Comparison of ENCODE assay signal across 14 cellular contexts in genomic region chr20:17650816-17651760, GRCh38. TPM values are rescaled to one million over a fixed set of nuclear protein-coding genes. Genes with fewer than 3 reads are reported as not detected.
DNase-seq lines count a peak whose midpoint lies in the region; ATAC-seq and TF ChIP-seq lines count a peak whose summit lies in the region.
"Had no signal": no experiment of that assay in that cellular context is flagged by ENCODE, and none has a peak within 500 bp of the region (broad histone marks: within the 10 kb centered on the region; RNA-seq: fewer than 3 reads in every experiment).

No MANE protein-coding gene starts in this region.

- peaks cover 89% of the 10 kb centered on the region for H3K79me2 ChIP-seq in PC-3 (ENCODE audit: low read length)

- H3K4me1 ChIP-seq in PC-3 (ENCODE audit: insufficient read depth, low read length) (peaks cover 19% of the 10 kb centered on the region), subcutaneous abdominal adipose tissue (ENCODE audit: control insufficient read depth in 5 of 5, insufficient read depth in 5 of 5, low read length in 5 of 5) (peaks cover 26 to 71% (median 65%) of the 10 kb centered on the region in 5 donors)

- POLR2A ChIA-PET in PC-3 (lab: Charles Lee; ENCODE audit: unreplicated experiment) = no interaction called here

- H2AFZ ChIP-seq in PC-3 (ENCODE audit: low read length) = no peak overlapping the region

- H3F3A ChIP-seq in PC-3 (ENCODE audit: low read length, unreplicated experiment) = peaks cover 3% of the 10 kb centered on the region

- peaks cover 17% of the 10 kb centered on the region for H3K36me3 ChIP-seq in PC-3 (ENCODE audit: low read depth, low read length)
- peaks cover 0 to 27% (median 13%) of the 10 kb centered on the region in 5 donors for H3K36me3 ChIP-seq in subcutaneous abdominal adipose tissue (ENCODE audit: control insufficient read depth in 5 of 5, insufficient read depth in 5 of 5, low read length in 5 of 5)
- H3K36me3 ChIP-seq: gastrocnemius medialis had no signal

- no peaks in the 10 kb centered on the region for H3K9me2 ChIP-seq in PC-3 (replicated peaks; ENCODE audit: low read length)

- CTCF ChIA-PET in PC-3 (lab: Charles Lee) = no interaction called here

- H3K9ac ChIP-seq in PC-3 (ENCODE audit: low read length) = no peak overlapping the region
- no peak overlapping the region for H3K9ac ChIP-seq in subcutaneous abdominal adipose tissue (ENCODE audit: low read length in 5 of 5)

- no TSS peak for BruUV-seq in PC-3 (replicated peaks; lab: Mats Ljungman, UMichigan)

- peaks cover 25% of the 10 kb centered on the region; the same call in 1 of the 2 replicates for H4K20me1 ChIP-seq in PC-3 (ENCODE audit: low read length)

- intact Hi-C loops in PC-3 (cut with micrococcal nuclease) = loop anchor here (10.0 kb wide), 1 partner anchor 344 kb away; no protein-coding TSS in a partner anchor

- H3K27me3 ChIP-seq in PC-3 (ENCODE audit: low read length) (no peaks in the 10 kb centered on the region), subcutaneous abdominal adipose tissue (ENCODE audit: control insufficient read depth in 5 of 5, insufficient read depth in 4 of 5, low read length in 5 of 5) (no peaks in the 10 kb centered on the region)
- H3K27me3 ChIP-seq: gastrocnemius medialis had no signal

- 0 out of 2 replicates have a peak overlapping the region, but pooled peaks have one; percentile 0 for H3K4me2 ChIP-seq in PC-3 (ENCODE audit: low read length)

- DNase-seq in GM04504 (ENCODE audit: low read depth) = peak; percentile 51
- DNase-seq in PC-3 = peak; percentile 49
- DNase-seq in fibroblast of villous mesenchyme (ENCODE audit: low read depth) = peak; percentile 73
- no peak for DNase-seq in RKO (ENCODE audit: low spot score)
- DNase-seq: NCI-H2081 treated with DMSO at 0.1 percent for 48 hours; stimulated activated naive CD8-positive, alpha-beta T cell treated with anti-CD3 and anti-CD28 coated beads, Interleukin-15, Interleukin-2, amounts not matched to agents 100 U/mL and 50 U/mL, for 24 hours had no signal

- no peaks in the 10 kb centered on the region for H3K9me3 ChIP-seq in PC-3 (ENCODE audit: low read length)
- H3K9me3 ChIP-seq in subcutaneous abdominal adipose tissue (ENCODE audit: control insufficient read depth in 5 of 5, low read length in 5 of 5) = no peaks in the 10 kb centered on the region
- H3K9me3 ChIP-seq: Caco-2, gastrocnemius medialis had no signal

- ATAC-seq in PC-3 (peak; percentile 37; the same call in 1 of the 2 replicates), HG02870 (IDR thresholded peaks at IDR 0.05; ENCODE audit: unreplicated experiment) (no peak), GM21515 (IDR thresholded peaks at IDR 0.05; ENCODE audit: unreplicated experiment) (no peak)
- ATAC-seq: gastrocnemius medialis; right cardiac atrium; stimulated activated naive CD8-positive, alpha-beta T cell treated with anti-CD3 and anti-CD28 coated beads, Interleukin-15, Interleukin-2, amounts not matched to agents 100 U/mL and 50 U/mL, for 24 hours had no signal

- no peak overlapping the region for H3K4me3 ChIP-seq in PC-3 (ENCODE audit: low read length)
- no peak overlapping the region for H3K4me3 ChIP-seq in fibroblast of villous mesenchyme (ENCODE audit: low read depth, low read length)
- no peak overlapping the region for H3K4me3 ChIP-seq in subcutaneous abdominal adipose tissue (ENCODE audit: low read depth in 1 of 5, low read length in 5 of 5)
- H3K4me3 ChIP-seq: gastrocnemius medialis had no signal

- H3K27ac ChIP-seq in PC-3 (ENCODE audit: low read length) (no peak overlapping the region), subcutaneous abdominal adipose tissue (ENCODE audit: low read depth, low read length) (peak overlapping the region; percentile 41)

- TF ChIP-seq CTCF in PC-3 (conservative IDR thresholded peaks at IDR 0.05; ENCODE audit: low read depth, low read length) (no peak), fibroblast of villous mesenchyme (IDR thresholded peaks at IDR 0.05; ENCODE audit: insufficient read depth, low read depth, low read length) (no peak)

RNA-seq across cellular contexts. Expression of gene RRBP1, which starts 31.0 kb away (rescaled TPM):
- total RNA-seq in PC-3 (2014; rRNA removed) (176 and 241 TPM in 2 replicates), fibroblast of villous mesenchyme (123 and 136 TPM in 2 replicates)

RNA-seq across cellular contexts. Expression of gene BANF2, which starts 48.7 kb away (rescaled TPM):
- total RNA-seq in PC-3 (2014; rRNA removed) (not detected in 2 replicates), fibroblast of villous mesenchyme (not detected in 2 replicates)
- total RNA-seq: dermis microvascular lymphatic vessel endothelial cell, gastrocnemius medialis, right cardiac atrium, SK-MEL-5 had no signal
